1 cellular context compared by ENCODE assay signal in the genomic region with DNA sequence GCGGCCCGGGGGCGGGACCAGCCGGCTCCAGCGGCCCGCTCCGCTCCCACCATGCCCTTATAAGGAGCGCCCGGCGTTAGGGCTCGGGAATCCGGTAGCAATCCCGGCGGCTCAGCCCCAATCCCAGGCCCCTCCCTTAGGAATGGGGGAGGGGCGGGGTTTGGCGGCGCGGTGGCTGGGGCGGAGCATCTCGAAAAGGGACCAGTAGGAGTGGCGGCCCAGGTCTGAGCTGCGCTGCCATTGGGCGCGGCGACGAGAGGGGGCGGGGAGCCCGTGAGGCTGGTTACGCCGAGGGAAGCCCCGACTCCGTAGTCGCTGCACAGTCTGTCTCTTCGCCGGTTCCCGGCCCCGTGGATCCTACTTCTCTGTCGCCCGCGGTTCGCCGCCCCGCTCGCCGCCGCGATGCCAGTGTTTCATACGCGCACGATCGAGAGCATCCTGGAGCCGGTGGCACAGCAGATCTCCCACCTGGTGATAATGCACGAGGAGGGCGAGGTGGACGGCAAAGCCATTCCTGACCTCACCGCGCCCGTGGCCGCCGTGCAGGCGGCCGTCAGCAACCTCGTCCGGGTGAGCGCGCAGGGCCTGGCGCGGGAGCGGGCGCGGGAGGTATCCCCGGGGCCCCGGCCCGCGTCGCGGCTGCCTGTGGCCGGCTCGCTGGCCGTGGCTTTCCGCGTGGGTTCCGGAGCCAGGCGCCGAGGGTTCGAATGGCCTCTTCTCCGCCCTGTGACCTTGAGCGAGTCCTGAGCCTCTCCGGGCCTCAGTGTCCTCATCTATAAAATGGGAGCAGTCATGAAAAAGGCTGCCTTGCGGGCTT.
TF ChIP-seq lines count a peak whose summit lies in the region.

TSS of gene VCL (plus strand) at position 311 of the 817 bp plus-strand sequence. CDS start at position 403, 92 bp downstream.

TF ChIP-seq in HepG2, 621 proteins besides CTCF, POLR2A, EP300 and RAD21 (continued from another document and continues in another):
- TF ChIP-seq CEBPZ (IDR thresholded peaks at IDR 0.05; ENCODE audit: low read length): no peak
- TF ChIP-seq, protein P1, sequence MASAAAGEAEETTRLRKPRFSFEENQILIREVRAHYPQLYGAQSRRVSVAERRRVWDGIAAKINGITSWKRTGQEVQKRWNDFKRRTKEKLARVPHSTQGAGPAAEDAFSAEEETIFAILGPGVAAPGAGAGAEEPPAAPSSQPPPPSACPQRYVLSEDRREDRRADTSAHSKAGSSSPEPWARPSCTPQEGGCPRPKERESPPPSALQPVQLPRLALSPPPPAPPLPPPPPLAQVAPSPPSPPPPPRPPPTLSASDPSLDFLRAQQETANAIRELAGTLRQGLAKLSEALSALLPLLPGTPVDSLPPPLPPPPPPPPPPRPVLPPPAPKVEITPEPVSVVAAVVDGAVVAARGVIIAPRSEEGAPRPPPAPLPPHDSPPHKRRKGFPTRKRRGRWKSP (CRISPR knock-in tag; IDR thresholded peaks at IDR 0.05): peak; percentile 67
- TF ChIP-seq FOXK1 (CRISPR knock-in tag; IDR thresholded peaks at IDR 0.05; ENCODE audit: borderline replicate concordance, low read depth): no peak
- TF ChIP-seq TAF15 (IDR thresholded peaks at IDR 0.05; ENCODE audit: low read depth, low read length, poor library complexity, severe bottlenecking): no peak
- TF ChIP-seq ZNF567 (CRISPR knock-in tag; IDR thresholded peaks at IDR 0.05; ENCODE audit: borderline replicate concordance): 0 out of 2 replicates have a peak, but pooled peaks have one; percentile 65
- TF ChIP-seq ZNF776 (CRISPR knock-in tag; IDR thresholded peaks at IDR 0.05): no peak
- no peak for TF ChIP-seq SKIL (CRISPR knock-in tag; IDR thresholded peaks at IDR 0.05; ENCODE audit: borderline replicate concordance)
- peak; percentile 60; the same call in 1 of the 2 replicates for TF ChIP-seq ZNF350 (CRISPR knock-in tag; IDR thresholded peaks at IDR 0.05; ENCODE audit: borderline replicate concordance, low read depth)
- TF ChIP-seq HMGA1 (CRISPR knock-in tag; conservative IDR thresholded peaks at IDR 0.05): no peak
- TF ChIP-seq ZNF512 (CRISPR knock-in tag; IDR thresholded peaks at IDR 0.05): no peak
- no peak for TF ChIP-seq MIXL1 (CRISPR knock-in tag; IDR thresholded peaks at IDR 0.05)
- no peak for TF ChIP-seq RFX1 (IDR thresholded peaks at IDR 0.05)
- peak; percentile 67 for TF ChIP-seq ZNF777 (CRISPR knock-in tag; IDR thresholded peaks at IDR 0.05)
- TF ChIP-seq KMT2A (CRISPR knock-in tag; IDR thresholded peaks at IDR 0.05): peak; percentile 85
- peak; percentile 95 for TF ChIP-seq SP4 (CRISPR knock-in tag; IDR thresholded peaks at IDR 0.05)
- TF ChIP-seq, protein P2, sequence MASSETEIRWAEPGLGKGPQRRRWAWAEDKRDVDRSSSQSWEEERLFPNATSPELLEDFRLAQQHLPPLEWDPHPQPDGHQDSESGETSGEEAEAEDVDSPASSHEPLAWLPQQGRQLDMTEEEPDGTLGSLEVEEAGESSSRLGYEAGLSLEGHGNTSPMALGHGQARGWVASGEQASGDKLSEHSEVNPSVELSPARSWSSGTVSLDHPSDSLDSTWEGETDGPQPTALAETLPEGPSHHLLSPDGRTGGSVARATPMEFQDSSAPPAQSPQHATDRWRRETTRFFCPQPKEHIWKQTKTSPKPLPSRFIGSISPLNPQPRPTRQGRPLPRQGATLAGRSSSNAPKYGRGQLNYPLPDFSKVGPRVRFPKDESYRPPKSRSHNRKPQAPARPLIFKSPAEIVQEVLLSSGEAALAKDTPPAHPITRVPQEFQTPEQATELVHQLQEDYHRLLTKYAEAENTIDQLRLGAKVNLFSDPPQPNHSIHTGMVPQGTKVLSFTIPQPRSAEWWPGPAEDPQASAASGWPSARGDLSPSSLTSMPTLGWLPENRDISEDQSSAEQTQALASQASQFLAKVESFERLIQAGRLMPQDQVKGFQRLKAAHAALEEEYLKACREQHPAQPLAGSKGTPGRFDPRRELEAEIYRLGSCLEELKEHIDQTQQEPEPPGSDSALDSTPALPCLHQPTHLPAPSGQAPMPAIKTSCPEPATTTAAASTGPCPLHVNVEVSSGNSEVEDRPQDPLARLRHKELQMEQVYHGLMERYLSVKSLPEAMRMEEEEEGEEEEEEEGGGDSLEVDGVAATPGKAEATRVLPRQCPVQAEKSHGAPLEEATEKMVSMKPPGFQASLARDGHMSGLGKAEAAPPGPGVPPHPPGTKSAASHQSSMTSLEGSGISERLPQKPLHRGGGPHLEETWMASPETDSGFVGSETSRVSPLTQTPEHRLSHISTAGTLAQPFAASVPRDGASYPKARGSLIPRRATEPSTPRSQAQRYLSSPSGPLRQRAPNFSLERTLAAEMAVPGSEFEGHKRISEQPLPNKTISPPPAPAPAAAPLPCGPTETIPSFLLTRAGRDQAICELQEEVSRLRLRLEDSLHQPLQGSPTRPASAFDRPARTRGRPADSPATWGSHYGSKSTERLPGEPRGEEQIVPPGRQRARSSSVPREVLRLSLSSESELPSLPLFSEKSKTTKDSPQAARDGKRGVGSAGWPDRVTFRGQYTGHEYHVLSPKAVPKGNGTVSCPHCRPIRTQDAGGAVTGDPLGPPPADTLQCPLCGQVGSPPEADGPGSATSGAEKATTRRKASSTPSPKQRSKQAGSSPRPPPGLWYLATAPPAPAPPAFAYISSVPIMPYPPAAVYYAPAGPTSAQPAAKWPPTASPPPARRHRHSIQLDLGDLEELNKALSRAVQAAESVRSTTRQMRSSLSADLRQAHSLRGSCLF (CRISPR knock-in tag; IDR thresholded peaks at IDR 0.05; ENCODE audit: borderline replicate concordance): 0 out of 2 replicates have a peak, but pooled peaks have one; percentile 41
- TF ChIP-seq ELF3 (CRISPR knock-in tag; IDR thresholded peaks at IDR 0.05): no peak
- TF ChIP-seq NFKBIZ (CRISPR knock-in tag; IDR thresholded peaks at IDR 0.05): no peak
- peak; percentile 17 for TF ChIP-seq PTBP1 (IDR thresholded peaks at IDR 0.05; ENCODE audit: low read depth, low read length, poor library complexity, severe bottlenecking)
- TF ChIP-seq, protein P3, sequence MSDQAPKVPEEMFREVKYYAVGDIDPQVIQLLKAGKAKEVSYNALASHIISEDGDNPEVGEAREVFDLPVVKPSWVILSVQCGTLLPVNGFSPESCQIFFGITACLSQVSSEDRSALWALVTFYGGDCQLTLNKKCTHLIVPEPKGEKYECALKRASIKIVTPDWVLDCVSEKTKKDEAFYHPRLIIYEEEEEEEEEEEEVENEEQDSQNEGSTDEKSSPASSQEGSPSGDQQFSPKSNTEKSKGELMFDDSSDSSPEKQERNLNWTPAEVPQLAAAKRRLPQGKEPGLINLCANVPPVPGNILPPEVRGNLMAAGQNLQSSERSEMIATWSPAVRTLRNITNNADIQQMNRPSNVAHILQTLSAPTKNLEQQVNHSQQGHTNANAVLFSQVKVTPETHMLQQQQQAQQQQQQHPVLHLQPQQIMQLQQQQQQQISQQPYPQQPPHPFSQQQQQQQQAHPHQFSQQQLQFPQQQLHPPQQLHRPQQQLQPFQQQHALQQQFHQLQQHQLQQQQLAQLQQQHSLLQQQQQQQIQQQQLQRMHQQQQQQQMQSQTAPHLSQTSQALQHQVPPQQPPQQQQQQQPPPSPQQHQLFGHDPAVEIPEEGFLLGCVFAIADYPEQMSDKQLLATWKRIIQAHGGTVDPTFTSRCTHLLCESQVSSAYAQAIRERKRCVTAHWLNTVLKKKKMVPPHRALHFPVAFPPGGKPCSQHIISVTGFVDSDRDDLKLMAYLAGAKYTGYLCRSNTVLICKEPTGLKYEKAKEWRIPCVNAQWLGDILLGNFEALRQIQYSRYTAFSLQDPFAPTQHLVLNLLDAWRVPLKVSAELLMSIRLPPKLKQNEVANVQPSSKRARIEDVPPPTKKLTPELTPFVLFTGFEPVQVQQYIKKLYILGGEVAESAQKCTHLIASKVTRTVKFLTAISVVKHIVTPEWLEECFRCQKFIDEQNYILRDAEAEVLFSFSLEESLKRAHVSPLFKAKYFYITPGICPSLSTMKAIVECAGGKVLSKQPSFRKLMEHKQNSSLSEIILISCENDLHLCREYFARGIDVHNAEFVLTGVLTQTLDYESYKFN (CRISPR knock-in tag; conservative IDR thresholded peaks at IDR 0.05): peak; percentile 49
- peak; percentile 17 for TF ChIP-seq YY1 (IDR thresholded peaks at IDR 0.05; ENCODE audit: insufficient read depth, insufficient replicate concordance, low read depth, low read length)
- TF ChIP-seq NR3C1 (CRISPR knock-in tag; IDR thresholded peaks at IDR 0.05): no peak
- TF ChIP-seq HBP1 (CRISPR knock-in tag; IDR thresholded peaks at IDR 0.05; ENCODE audit: low read depth): peak; percentile 69; the same call in 1 of the 2 replicates
- no peak for TF ChIP-seq PRMT3 (CRISPR knock-in tag; IDR thresholded peaks at IDR 0.05; ENCODE audit: borderline replicate concordance, low read depth)
- 0 out of 2 replicates have a peak, but pooled peaks have one; percentile 12 for TF ChIP-seq GATAD1 (CRISPR knock-in tag; IDR thresholded peaks at IDR 0.05)
- no peak for TF ChIP-seq CBX1 (IDR thresholded peaks at IDR 0.05; ENCODE audit: low read depth)
- peak; percentile 78 for TF ChIP-seq ZBTB2 (CRISPR knock-in tag; IDR thresholded peaks at IDR 0.05; ENCODE audit: low read depth)
